ENCODE assay signal across 8 cellular contexts in the genomic region with DNA sequence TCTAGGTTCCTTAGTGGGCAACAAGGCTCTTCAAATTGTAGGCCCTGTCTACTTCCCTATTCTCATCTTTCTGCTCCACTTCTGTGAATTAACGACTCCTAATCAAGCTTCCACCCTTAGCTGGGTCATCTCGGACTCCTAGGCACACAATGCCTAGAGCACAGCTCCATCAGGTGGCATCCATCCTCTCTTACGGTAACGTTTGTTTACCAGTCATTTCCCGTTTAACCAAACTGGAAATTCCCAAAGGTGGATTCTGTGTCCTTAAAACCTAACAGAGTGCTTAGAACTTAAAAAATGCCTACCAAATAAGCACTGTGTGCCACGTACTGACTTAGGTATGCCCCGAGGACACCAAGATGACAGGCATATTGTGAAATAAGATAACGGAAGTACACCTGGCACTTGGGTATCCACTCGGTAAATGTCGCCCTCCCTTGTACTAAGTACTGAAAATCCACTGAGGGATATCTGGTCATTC. TPM values are rescaled to one million over a fixed set of nuclear protein-coding genes. Genes with fewer than 3 reads are reported as not detected.
DNase-seq lines count a peak whose midpoint lies in the region; ATAC-seq and TF ChIP-seq lines count a peak whose summit lies in the region.

No MANE protein-coding gene starts in this region.

- H3F3A ChIP-seq in GM23248 (ENCODE audit: insufficient read depth) = peaks cover 10% of the 10 kb centered on the region; the same call in 1 of the 2 replicates

- no peaks in the 10 kb centered on the region for H3K9me2 ChIP-seq in GM23248 (ENCODE audit: insufficient read depth)

- no peaks in the 10 kb centered on the region for H3K27me3 ChIP-seq in GM23248 (replicated peaks; ENCODE audit: insufficient read depth)
- no peaks in the 10 kb centered on the region for H3K27me3 ChIP-seq in SJSA1 (replicated peaks)
- no peaks in the 10 kb centered on the region for H3K27me3 ChIP-seq in neutrophil

- H3K79me2 ChIP-seq in GM23248 (ENCODE audit: insufficient read depth) = peaks cover 57% of the 10 kb centered on the region

- H2AFZ ChIP-seq in GM23248 = peak overlapping the region; percentile 86

- TF ChIP-seq CTCF in endothelial cell (IDR thresholded peaks at IDR 0.05; ENCODE audit: unreplicated experiment) (no peak), neutrophil (IDR thresholded peaks at IDR 0.05) (no peak)

- peaks cover 6% of the 10 kb centered on the region for H3K27me3 Mint-ChIP-seq in endothelial cell (ENCODE audit: unreplicated experiment)

- H3K27ac ChIP-seq in GM23248 (0 out of 2 replicates have a peak overlapping the region, but pooled peaks have one; percentile 63), SJSA1 (peak overlapping the region; percentile 55; the same call in 1 of the 2 replicates), neutrophil (peak overlapping the region; percentile 34)

- peak overlapping the region; percentile 83 for H3K4me3 ChIP-seq in GM23248
- peak overlapping the region; percentile 84 for H3K4me3 ChIP-seq in SJSA1
- peak overlapping the region; percentile 88 to 89 for H3K4me3 ChIP-seq in neutrophil (ENCODE audit: low read depth in 1 of 2, low read length in 1 of 2)

- H3K4me1 Mint-ChIP-seq in endothelial cell (ENCODE audit: unreplicated experiment) = peaks cover 39% of the 10 kb centered on the region

- H3K4me1 ChIP-seq in GM23248 (ENCODE audit: insufficient read depth) = peaks cover 22% of the 10 kb centered on the region
- H3K4me1 ChIP-seq in SJSA1 (replicated peaks) = peaks cover 33% of the 10 kb centered on the region
- peaks cover 15 to 29% of the 10 kb centered on the region in 2 experiments for H3K4me1 ChIP-seq in neutrophil (ENCODE audit: control insufficient read depth in 1 of 2, insufficient read depth in 1 of 2, low read depth in 1 of 2, low read length in 1 of 2)

- 48 to 67% methylated on average over 10 of the region's 10 CpGs for WGBS in GM23248 (ENCODE audit: low coverage in 1 of 2, low lambda C conversion rate in 2 of 2, missing lambda C conversion rate in 2 of 2), 2 experiments

- peak overlapping the region; percentile 96 for H3K4me3 Mint-ChIP-seq in endothelial cell (ENCODE audit: unreplicated experiment)

- peaks cover 21% of the 10 kb centered on the region for H3K36me3 Mint-ChIP-seq in endothelial cell (ENCODE audit: low read depth, unreplicated experiment)

- peak overlapping the region; percentile 31 for H3K27ac Mint-ChIP-seq in endothelial cell (ENCODE audit: unreplicated experiment)

- DNase-seq in AML-193 (lab: John Stamatoyannopoulos, UW) (peak; percentile 50 to 61), GM23248 (peak; percentile 43), SJSA1 (ENCODE audit: low read depth in 1 of 2, low spot score in 2 of 2) (no peak), endothelial cell (ENCODE audit: low spot score) (no peak), NCI-H524 treated with DMSO at 0.1 percent for 48 hours (lab: John Stamatoyannopoulos, UW) (no peak), amniotic stem cell (lab: John Stamatoyannopoulos, UW) (no peak)

- no peaks in the 10 kb centered on the region for H3K9me3 Mint-ChIP-seq in endothelial cell (ENCODE audit: unreplicated experiment)

- peak overlapping the region; percentile 82 for H3K4me2 ChIP-seq in GM23248 (ENCODE audit: unreplicated experiment)

- H3K9me3 ChIP-seq in GM23248 (ENCODE audit: low read depth) (no peaks in the 10 kb centered on the region), SJSA1 (replicated peaks) (no peaks in the 10 kb centered on the region), neutrophil (no peaks in the 10 kb centered on the region)

- in situ Hi-C loops in GM23248 (cut with MboI) = no loop called here

- H3K36me3 ChIP-seq in GM23248 (ENCODE audit: low read depth) (peaks cover 3% of the 10 kb centered on the region), SJSA1 (peaks cover 27% of the 10 kb centered on the region), neutrophil (peaks cover 8% of the 10 kb centered on the region)

- no peak for ATAC-seq in GM19452 (IDR thresholded peaks at IDR 0.05; ENCODE audit: unreplicated experiment)

- peak overlapping the region; percentile 81 for H3K9ac ChIP-seq in GM23248

- no peaks in the 10 kb centered on the region for H4K20me1 ChIP-seq in GM23248 (ENCODE audit: insufficient read depth)

RNA-seq across cellular contexts. Expression of a gene that starts 1.5 kb away (rescaled TPM):
- 50.0 and 70.4 TPM in 2 replicates for total RNA-seq in GM23248 (2014; rRNA removed; shearing (Covaris generic))
- 46.2 and 53.4 TPM in 2 replicates for polyA plus RNA-seq in GM23248 (2016; fragmentation: Nextera tagmentation; extraction: Ambion mirVana)
- 154 and 160 TPM in 2 replicates for total RNA-seq in SJSA1 (2014; rRNA removed; shearing (Covaris generic))
- 131 TPM for total RNA-seq in endothelial cell (ENCODE audit: unreplicated experiment)

Comparison
In these comparisons a context has a peak if more than half of its experiments do, and no peak if none do; other contexts are left out.
1. DNase-seq: peak in AML-193 (2 of 2) and GM23248 (single experiment); none in SJSA1 (0 of 2), endothelial cell (single experiment), NCI-H524 treated with DMSO at 0.1 percent for 48 hours (single experiment) and amniotic stem cell (single experiment).
2. Peak in every context shown above with its lines, with median percentiles within 50 percentile points of each other: H3K27ac ChIP-seq and H3K4me3 ChIP-seq.